Comparison of ENCODE assay signal across 12 cellular contexts in genomic region chr13:45396548-45397095, GRCh38. TPM values are rescaled to one million over a fixed set of nuclear protein-coding genes. Genes with fewer than 3 reads are reported as not detected.
DNase-seq lines count a peak whose midpoint lies in the region; ATAC-seq and TF ChIP-seq lines count a peak whose summit lies in the region.
"Had no signal": no experiment of that assay in that cellular context is flagged by ENCODE, and none has a peak within 500 bp of the region (broad histone marks: within the 10 kb centered on the region; RNA-seq: fewer than 3 reads in every experiment).

No MANE protein-coding gene starts in this region.

- 59 to 64% methylated on average over 6 to 8 of the region's 9 CpGs for WGBS in esophagus squamous epithelium, 2 donors

- peaks cover 54% of the 10 kb centered on the region for H3K4me1 Mint-ChIP-seq in activated CD4-positive, alpha-beta T cell treated with anti-CD3 and anti-CD28 coated beads for 36 hours
- peaks cover 46% of the 10 kb centered on the region for H3K4me1 Mint-ChIP-seq in T-helper 2 cell treated with Interferon-gamma antibody and Interleukin-4, amounts not matched to agents 5 μg/mL and 100 μg/mL, for 36 hours (ENCODE audit: low read depth)

- H3K27me3 ChIP-seq in esophagus squamous epithelium (no peaks in the 10 kb centered on the region), skeletal muscle tissue (ENCODE audit: control insufficient read depth in 3 of 3, insufficient read depth in 3 of 3, low read length in 3 of 3) (no peaks in the 10 kb centered on the region)

- no peak for DNase-seq in activated CD4-positive, alpha-beta T cell treated with anti-CD3 and anti-CD28 coated beads for 36 hours
- DNase-seq in activated CD4-positive, alpha-beta T cell treated with anti-CD3 and anti-CD28 coated beads, Interleukin-2, amount 50 U/mL, for 1 hour: no peak
- no peak for DNase-seq in T-helper 2 cell treated with Interferon-gamma antibody and Interleukin-4, amounts not matched to agents 5 μg/mL and 100 μg/mL, for 36 hours (ENCODE audit: low spot score)
- DNase-seq in esophagus squamous epithelium (lab: John Stamatoyannopoulos, UW) (no peak), AG08396 (ENCODE audit: low spot score) (no peak)
- DNase-seq: DMS153, NCI-H2081 had no signal

- no peak overlapping the region for H3K4me3 ChIP-seq in esophagus squamous epithelium
- no peak overlapping the region for H3K4me3 ChIP-seq in skeletal muscle tissue (ENCODE audit: low read length in 3 of 3)
- H3K4me3 ChIP-seq: prostate gland had no signal

- H3K9ac ChIP-seq in skeletal muscle tissue (ENCODE audit: low read depth in 1 of 3, low read length in 3 of 3): peak overlapping the region in 1 of 3 donors; percentile 45

- H3K36me3 ChIP-seq in esophagus squamous epithelium (peaks cover 6 to 81% (median 8%) of the 10 kb centered on the region in 3 donors), skeletal muscle tissue (ENCODE audit: control insufficient read depth in 3 of 3, insufficient read depth in 3 of 3, low read length in 3 of 3) (peaks cover 21 to 40% (median 34%) of the 10 kb centered on the region in 3 donors)
- H3K36me3 ChIP-seq: prostate gland had no signal

- ATAC-seq in activated CD4-positive, alpha-beta T cell treated with anti-CD3 and anti-CD28 coated beads for 36 hours: no peak
- no peak for ATAC-seq in HG02588 (IDR thresholded peaks at IDR 0.05; ENCODE audit: unreplicated experiment)
- ATAC-seq in GM21717 (IDR thresholded peaks at IDR 0.05; ENCODE audit: unreplicated experiment): no peak

- H3K27me3 Mint-ChIP-seq in activated CD4-positive, alpha-beta T cell treated with anti-CD3 and anti-CD28 coated beads for 36 hours: no peaks in the 10 kb centered on the region
- no peaks in the 10 kb centered on the region for H3K27me3 Mint-ChIP-seq in T-helper 2 cell treated with Interferon-gamma antibody and Interleukin-4, amounts not matched to agents 5 μg/mL and 100 μg/mL, for 36 hours (ENCODE audit: low read depth)
- H3K27me3 Mint-ChIP-seq: brain had no signal

- H3K9me3 ChIP-seq in esophagus squamous epithelium (no peaks in the 10 kb centered on the region), skeletal muscle tissue (ENCODE audit: control insufficient read depth in 3 of 3, low read length in 3 of 3) (no peaks in the 10 kb centered on the region)
- H3K9me3 ChIP-seq: prostate gland had no signal

- intact Hi-C loops in activated CD4-positive, alpha-beta T cell treated with anti-CD3 and anti-CD28 coated beads for 36 hours (cut with DNase I, micrococcal nuclease): loop anchor here (1.0 to 2.0 kb wide), 3 partner anchors 20 to 29 kb away; partner anchors contain the start of gene SLC25A30 (in 1 of the 2)
- intact Hi-C loops in esophagus squamous epithelium (cut with DNase I): no loop called here

- H3K4me1 ChIP-seq in esophagus squamous epithelium (peaks cover 0 to 18% (median 3%) of the 10 kb centered on the region in 3 donors), skeletal muscle tissue (ENCODE audit: control insufficient read depth in 3 of 3, insufficient read depth in 3 of 3, low read length in 3 of 3) (peaks cover 10 to 36% (median 31%) of the 10 kb centered on the region in 3 donors)
- H3K4me1 ChIP-seq: prostate gland had no signal

- peak overlapping the region; percentile 10 for H3K4me3 Mint-ChIP-seq in activated CD4-positive, alpha-beta T cell treated with anti-CD3 and anti-CD28 coated beads for 36 hours
- peak overlapping the region; percentile 78 for H3K4me3 Mint-ChIP-seq in T-helper 2 cell treated with Interferon-gamma antibody and Interleukin-4, amounts not matched to agents 5 μg/mL and 100 μg/mL, for 36 hours
- H3K4me3 Mint-ChIP-seq: brain had no signal

- H3K36me3 Mint-ChIP-seq in activated CD4-positive, alpha-beta T cell treated with anti-CD3 and anti-CD28 coated beads for 36 hours (ENCODE audit: low read depth): peaks cover 36% of the 10 kb centered on the region
- peaks cover 57% of the 10 kb centered on the region for H3K36me3 Mint-ChIP-seq in T-helper 2 cell treated with Interferon-gamma antibody and Interleukin-4, amounts not matched to agents 5 μg/mL and 100 μg/mL, for 36 hours (ENCODE audit: low read depth)

- TF ChIP-seq CTCF in esophagus squamous epithelium (IDR thresholded peaks at IDR 0.05): no peak

- POLR2A ChIA-PET in activated CD4-positive, alpha-beta T cell treated with anti-CD3 and anti-CD28 coated beads for 36 hours (lab: Charles Lee): interaction anchor here (0.6 to 1.6 kb wide), 4 partner anchors 20 to 55 kb away, joined by 3 to 6 read pairs (median 4); partner anchors contain the start of gene TPT1

- peak overlapping the region; percentile 94 for H3K27ac Mint-ChIP-seq in activated CD4-positive, alpha-beta T cell treated with anti-CD3 and anti-CD28 coated beads for 36 hours
- peak overlapping the region; percentile 91 for H3K27ac Mint-ChIP-seq in T-helper 2 cell treated with Interferon-gamma antibody and Interleukin-4, amounts not matched to agents 5 μg/mL and 100 μg/mL, for 36 hours

- no peak for TF ChIP-seq POLR2A in esophagus squamous epithelium (IDR thresholded peaks at IDR 0.05)

- peak overlapping the region in 3 of 4 donors; percentile 18 to 49 (median 37) for H3K27ac ChIP-seq in esophagus squamous epithelium
- H3K27ac ChIP-seq in skeletal muscle tissue (ENCODE audit: low read depth, low read length): peak overlapping the region; percentile 0
- H3K27ac ChIP-seq: prostate gland had no signal

- CTCF ChIA-PET in activated CD4-positive, alpha-beta T cell treated with anti-CD3 and anti-CD28 coated beads for 36 hours (lab: Charles Lee): interaction anchor here (0.6 to 7.6 kb wide), 7 partner anchors 10 to 350 kb away, joined by 3 to 79 read pairs (median 4); no protein-coding TSS in a partner anchor

- H3K9me3 Mint-ChIP-seq in activated CD4-positive, alpha-beta T cell treated with anti-CD3 and anti-CD28 coated beads for 36 hours (ENCODE audit: low read depth): no peaks in the 10 kb centered on the region
- H3K9me3 Mint-ChIP-seq in T-helper 2 cell treated with Interferon-gamma antibody and Interleukin-4, amounts not matched to agents 5 μg/mL and 100 μg/mL, for 36 hours: no peaks in the 10 kb centered on the region
- H3K9me3 Mint-ChIP-seq: brain had no signal

RNA-seq across cellular contexts. Expression of gene SLC25A30, which starts 21.6 kb away (rescaled TPM):
- 10 to 100 TPM; 17.7 to 18.4 TPM for total RNA-seq in activated CD4-positive, alpha-beta T cell treated with anti-CD3 and anti-CD28 coated beads for 36 hours
- total RNA-seq in esophagus squamous epithelium (1 to 10 TPM; 1.7 to 6.7 (median 5.8) TPM), skeletal muscle tissue (12.5 TPM)

RNA-seq across cellular contexts. Expression of gene TPT1, which starts 55.6 kb away (rescaled TPM):
- total RNA-seq in activated CD4-positive, alpha-beta T cell treated with anti-CD3 and anti-CD28 coated beads for 36 hours: 1,000 to 10,000 TPM; 3,408 to 3,964 TPM
- total RNA-seq in esophagus squamous epithelium: 1,000 to 10,000 TPM; 2,183 to 3,899 (median 2,784) TPM
- total RNA-seq in skeletal muscle tissue: 4,283 TPM
